In genomic region chr11:125165664-125166346, GRCh38 we compare ENCODE assay signal across 8 cellular contexts. TPM values are rescaled to one million over a fixed set of nuclear protein-coding genes. Genes with fewer than 3 reads are reported as not detected.
DNase-seq lines count a peak whose midpoint lies in the region; ATAC-seq, FAIRE-seq and TF ChIP-seq lines count a peak whose summit lies in the region.

No MANE protein-coding gene starts in this region.

- H3K9me3 ChIP-seq in MG63 (no peaks in the 10 kb centered on the region), mucosa of descending colon (no peaks in the 10 kb centered on the region)

- intact Hi-C loops in mucosa of descending colon (cut with DNase I, micrococcal nuclease), result loop anchor here in 1 of 2 donors (5.0 kb wide), 1 partner anchor 181 kb away; no protein-coding TSS in a partner anchor

- H3K36me3 ChIP-seq in MG63 (peaks cover 7% of the 10 kb centered on the region), mucosa of descending colon (ENCODE audit: low read depth) (no peaks in the 10 kb centered on the region)

- H3K4me3 ChIP-seq in MG63 (peak overlapping the region; percentile 84), coronary artery (peak overlapping the region; percentile 77), mucosa of descending colon (peak overlapping the region; percentile 22)

- TF ChIP-seq CTCF in coronary artery (IDR thresholded peaks at IDR 0.05) (no peak), mucosa of descending colon (IDR thresholded peaks at IDR 0.05) (no peak)

- FAIRE-seq in HTR-8/SVneo (lab: Jason Lieb, UNC), result no peak

- H3K27ac ChIP-seq in coronary artery, result peak overlapping the region; percentile 59 to 87

- H3K4me1 ChIP-seq in mucosa of descending colon (ENCODE audit: low read depth), result peaks cover 11% of the 10 kb centered on the region

- DNase-seq in G401 (ENCODE audit: low spot score) (peak; percentile 29), MG63 (peak; percentile 14), coronary artery (ENCODE audit: low spot score) (no peak), mucosa of descending colon (no peak), HTR-8/SVneo (ENCODE audit: insufficient read length, low spot score) (no peak), amniotic stem cell (lab: John Stamatoyannopoulos, UW) (no peak), GM19240 (ENCODE audit: insufficient read length, low spot score) (no peak), NCI-H226 (no peak)

- no peak for ATAC-seq in mucosa of descending colon

- no peaks in the 10 kb centered on the region for H3K27me3 ChIP-seq in MG63

- in situ Hi-C loops in G401 (cut with HindIII; ENCODE audit: low sequenced_read_pairs), result no loop called here

RNA-seq across cellular contexts. Expression of gene PKNOX2, which starts 1.3 kb away (rescaled TPM):
- 4.1 and 4.6 TPM in 2 replicates for total RNA-seq in G401 (2014; rRNA removed; shearing (Covaris generic))
- total RNA-seq in MG63 (2014; rRNA removed; shearing (Covaris generic); ENCODE audit: low replicate concordance), result 0.94 and 15.3 TPM in 2 replicates
- total RNA-seq in mucosa of descending colon, result 1 to 10 TPM; 1.5 to 4.0 (median 1.9) TPM

RNA-seq across cellular contexts. Expression of gene TMEM218, which starts 54.4 kb away (rescaled TPM):
- total RNA-seq in G401 (2014; rRNA removed; shearing (Covaris generic)), result 62.0 and 65.8 TPM in 2 replicates
- total RNA-seq in MG63 (2014; rRNA removed; shearing (Covaris generic); ENCODE audit: low replicate concordance), result 27.7 and 31.6 TPM in 2 replicates
- 10 to 100 TPM; 12.5 to 16.9 (median 16.1) TPM for total RNA-seq in mucosa of descending colon

Comparison
In these comparisons a context has a peak if more than half of its experiments do, and no peak if none do; other contexts are left out.
1. DNase-seq: peak in G401 (single experiment) and MG63 (single experiment); none in coronary artery (single experiment), mucosa of descending colon (0 of 3), HTR-8/SVneo (single experiment), amniotic stem cell (single experiment), GM19240 (single experiment) and NCI-H226 (single experiment).
2. H3K4me3 ChIP-seq: peak in every context shown above with its lines; median percentile 84 in MG63; 77 in coronary artery; 22 in mucosa of descending colon.